In genomic region chr17:69508814-69509213, GRCh38 we compare ENCODE assay signal across 24 cellular contexts.
"Had no signal": no experiment of that assay in that cellular context is flagged by ENCODE, and none has a peak within 500 bp of the region (broad histone marks: within the 10 kb centered on the region; RNA-seq: fewer than 3 reads in every experiment).

No MANE protein-coding gene starts in this region.

- H3K27ac ChIP-seq: Peyer's patch, RWPE1, SJCRH30, VCaP had no signal

- H3K9ac ChIP-seq: SK-N-SH had no signal

- H3K4me2 ChIP-seq: SK-N-SH had no signal

- H3K4me3 ChIP-seq: Peyer's patch, SJCRH30 had no signal

- FAIRE-seq: astrocyte had no signal

- H3K27me3 ChIP-seq: Peyer's patch, SJCRH30 had no signal

- H3K4me1 ChIP-seq: Peyer's patch, SJCRH30 had no signal

- DNase-seq: activated CD4-positive, alpha-beta memory T cell treated with anti-CD3 and anti-CD28 coated beads, Interleukin-2, amount 10 ng/mL, durations not matched to agents 7 days and 5 days; activated CD4-positive, alpha-beta T cell treated with anti-CD3 and anti-CD28 coated beads for 36 hours; activated CD4-positive, alpha-beta T cell treated with anti-CD3 and anti-CD28 coated beads, Interleukin-2, amount 50 U/mL, for 1 hour; activated CD4-positive, CD25-positive, alpha-beta regulatory T cell; activated gamma-delta T cell; activated naive CD4-positive, alpha-beta T cell treated with anti-CD3 and anti-CD28 coated beads for 36 hours; activated T-cell treated with anti-CD3 and anti-CD28 coated beads for 4 hours; activated T-cell treated with anti-CD3 and anti-CD28 coated beads, Interleukin-2, amount 50 U/mL, for 48 hours; amygdala; cortex of kidney; NCI-H1092; NCI-H1694 treated with DMSO at 0.1 percent for 48 hours; NCI-H2081 treated with DMSO at 0.1 percent for 48 hours; NCI-H345; NCI-H524; NCI-H82; Peyer's patch; Right ventricle myocardium superior; SJCRH30; SK-N-SH; T-helper 1 cell had no signal

- H3K9me3 ChIP-seq: Peyer's patch, SJCRH30, SK-N-SH had no signal

- H3K36me3 ChIP-seq: Peyer's patch, SJCRH30 had no signal
